ENCODE assay signal across 23 cellular contexts in genomic region chr18:48789259-48789812, GRCh38.
A peak's percentile ranks its signal among the peaks of the same experiment; 100 is the strongest.
DNase-seq lines count a peak whose midpoint lies in the region; ATAC-seq and TF ChIP-seq lines count a peak whose summit lies in the region.
"Had no signal": no experiment of that assay in that cellular context is flagged by ENCODE, and none has a peak within 500 bp of the region (broad histone marks: within the 10 kb centered on the region; RNA-seq: fewer than 3 reads in every experiment).

No MANE protein-coding gene starts in this region.

- DNase-seq in cardiac muscle cell (ENCODE audit: low read depth in 1 of 2, low spot score in 1 of 2): no peak
- DNase-seq in left ventricle myocardium superior: no peak
- no peak for DNase-seq in coronary artery (ENCODE audit: low spot score)
- DNase-seq in mesenchymal stem cell: no peak
- no peak for DNase-seq in thoracic aorta (ENCODE audit: low spot score)
- DNase-seq in NCI-H2107 treated with DMSO at 0.1 percent for 48 hours (lab: John Stamatoyannopoulos, UW; ENCODE audit: unreplicated experiment): no peak
- no peak for DNase-seq in NCI-H345 treated with DMSO at 0.1 percent for 48 hours (lab: John Stamatoyannopoulos, UW; ENCODE audit: unreplicated experiment)
- no peak for DNase-seq in medulla oblongata (ENCODE audit: extremely low spot score)
- DNase-seq: activated CD4-positive, alpha-beta T cell treated with anti-CD3 and anti-CD28 coated beads for 48 hours; activated CD8-positive, alpha-beta memory T cell treated with anti-CD3 and anti-CD28 coated beads for 24 hours; activated gamma-delta T cell; activated T-cell treated with anti-CD3 and anti-CD28 coated beads, Interleukin-2, amount 50 U/mL, for 1 hour; cerebellar nuclear complex; effector CD4-positive, alpha-beta T cell; NCI-H1417 treated with DMSO at 0.1 percent for 48 hours; NCI-H2107; nucleus accumbens; SHP77; stimulated activated CD4-positive, alpha-beta T cell treated with anti-CD3 and anti-CD28 coated beads, Interleukin-2, amount 100 ng/mL, for 48 hours; T-helper 9 cell had no signal

- ATAC-seq in left ventricle myocardium superior: no peak
- no peak for ATAC-seq in thoracic aorta (ENCODE audit: insufficient number of reproducible peaks, low FRiP score, low read depth)

- H3K36me3 ChIP-seq in cardiac muscle cell: no peaks in the 10 kb centered on the region
- peaks cover 30 to 49% of the 10 kb centered on the region in 2 experiments for H3K36me3 ChIP-seq in mesenchymal stem cell (ENCODE audit: control insufficient read depth in 1 of 2, insufficient read depth in 2 of 2, low read depth in 1 of 2, low read length in 2 of 2)
- no peaks in the 10 kb centered on the region for H3K36me3 ChIP-seq in thoracic aorta
- H3K36me3 ChIP-seq: spleen had no signal

- H3K4me2 ChIP-seq in mesenchymal stem cell (ENCODE audit: low read length, poor library complexity, severe bottlenecking): no peak overlapping the region

- H3K9ac ChIP-seq in mesenchymal stem cell (ENCODE audit: low read length): no peak overlapping the region

- H3K4me3 ChIP-seq in cardiac muscle cell (no peak overlapping the region), coronary artery (no peak overlapping the region), mesenchymal stem cell (ENCODE audit: insufficient read depth in 1 of 2, low read depth in 1 of 2, low read length in 2 of 2) (no peak overlapping the region), thoracic aorta (no peak overlapping the region)
- H3K4me3 ChIP-seq: spleen had no signal

- no peak overlapping the region for H4K91ac ChIP-seq in mesenchymal stem cell (ENCODE audit: low read length)

- no peaks in the 10 kb centered on the region for H3K9me3 ChIP-seq in cardiac muscle cell (ENCODE audit: low read depth)
- H3K9me3 ChIP-seq in mesenchymal stem cell (ENCODE audit: control insufficient read depth, low read length): no peaks in the 10 kb centered on the region
- H3K9me3 ChIP-seq in thoracic aorta: no peaks in the 10 kb centered on the region
- H3K9me3 ChIP-seq: spleen had no signal

- no peak for TF ChIP-seq CTCF in cardiac muscle cell (IDR thresholded peaks at IDR 0.05; ENCODE audit: low read depth, low read length)
- TF ChIP-seq CTCF in coronary artery (IDR thresholded peaks at IDR 0.05): no peak
- TF ChIP-seq CTCF in thoracic aorta (IDR thresholded peaks at IDR 0.05): no peak

- peaks cover 24% of the 10 kb centered on the region for H3K79me1 ChIP-seq in mesenchymal stem cell (replicated peaks; ENCODE audit: low read length, poor library complexity, severe bottlenecking)

- H3K14ac ChIP-seq in mesenchymal stem cell (ENCODE audit: low read length in 2 of 2): no peak overlapping the region

- H4K8ac ChIP-seq in mesenchymal stem cell (ENCODE audit: low read length): no peak overlapping the region

- H2BK15ac ChIP-seq in mesenchymal stem cell (ENCODE audit: low read depth, poor library complexity, severe bottlenecking): no peak overlapping the region

- H3K4ac ChIP-seq in mesenchymal stem cell (ENCODE audit: low read depth in 1 of 2, low read length in 2 of 2): no peak overlapping the region

- H2BK12ac ChIP-seq in mesenchymal stem cell (ENCODE audit: low read length in 2 of 2): no peak overlapping the region

- no peak overlapping the region for H2BK120ac ChIP-seq in mesenchymal stem cell (ENCODE audit: low read depth, low read length)

- H3K27me3 ChIP-seq in cardiac muscle cell (no peaks in the 10 kb centered on the region), mesenchymal stem cell (ENCODE audit: control insufficient read depth in 1 of 2, insufficient read depth in 1 of 2, low read length in 2 of 2) (no peaks in the 10 kb centered on the region), thoracic aorta (replicated peaks; ENCODE audit: insufficient read depth) (no peaks in the 10 kb centered on the region)
- H3K27me3 ChIP-seq: spleen had no signal

- H3K18ac ChIP-seq in mesenchymal stem cell (ENCODE audit: low read depth in 1 of 2, low read length in 2 of 2): no peak overlapping the region

- no peak overlapping the region for H2BK5ac ChIP-seq in mesenchymal stem cell (ENCODE audit: low read depth, low read length, poor library complexity, severe bottlenecking)

- no peak overlapping the region for H2AFZ ChIP-seq in mesenchymal stem cell (ENCODE audit: low read depth, low read length)

- peak overlapping the region; percentile 97 for H2AK5ac ChIP-seq in mesenchymal stem cell (ENCODE audit: low read length, severe bottlenecking)

- peak overlapping the region; percentile 89 for H3K27ac ChIP-seq in cardiac muscle cell
- peak overlapping the region; percentile 47 to 92 for H3K27ac ChIP-seq in coronary artery
- H3K27ac ChIP-seq in mesenchymal stem cell (ENCODE audit: low read length, poor library complexity, severe bottlenecking): no peak overlapping the region
- H3K27ac ChIP-seq in thoracic aorta: peak overlapping the region; percentile 92 to 93
- H3K27ac ChIP-seq: 22Rv1, VCaP had no signal

- H3K4me1 ChIP-seq in cardiac muscle cell (ENCODE audit: low read depth) (peaks cover 24% of the 10 kb centered on the region), mesenchymal stem cell (ENCODE audit: control insufficient read depth, insufficient read depth, low read depth, low read length) (peaks cover 46% of the 10 kb centered on the region), thoracic aorta (ENCODE audit: control insufficient read depth in 1 of 2, low read depth in 2 of 2) (peaks cover 25 to 73% of the 10 kb centered on the region in 2 donors)

- intact Hi-C loops in left ventricle myocardium superior (cut with micrococcal nuclease): no loop called here

- H3K23ac ChIP-seq in mesenchymal stem cell (ENCODE audit: low read length in 2 of 2): no peak overlapping the region
